1 cellular context compared by ENCODE assay signal in genomic region chr2:200525882-200526651, GRCh38.
TF ChIP-seq lines count a peak whose summit lies in the region.

SGO2 (plus strand) TSS chr2:200526207; CDS start chr2:200532976, 6,769 bp downstream.

TF ChIP-seq in HepG2, 621 proteins besides CTCF, POLR2A, EP300 and RAD21 (continued from another document and continues in another):
- TF ChIP-seq ZNF646 (CRISPR knock-in tag; IDR thresholded peaks at IDR 0.05) (no peak), ZBTB49 (CRISPR knock-in tag; IDR thresholded peaks at IDR 0.05; ENCODE audit: borderline replicate concordance) (no peak), ZFP41 (CRISPR knock-in tag; IDR thresholded peaks at IDR 0.05; ENCODE audit: borderline replicate concordance) (peak; percentile 35; the same call in 1 of the 2 replicates), KDM3A (CRISPR knock-in tag; IDR thresholded peaks at IDR 0.05; ENCODE audit: low read depth) (peak; percentile 86), BRD4 (CRISPR knock-in tag; IDR thresholded peaks at IDR 0.05) (peak; percentile 85), TGIF2 (CRISPR knock-in tag; IDR thresholded peaks at IDR 0.05) (peak; percentile 93), HDAC2 (CRISPR knock-in tag; IDR thresholded peaks at IDR 0.05) (peak; percentile 87), ZNF333 (CRISPR knock-in tag; IDR thresholded peaks at IDR 0.05; ENCODE audit: borderline replicate concordance) (no peak), ZNF746 (CRISPR knock-in tag; IDR thresholded peaks at IDR 0.05) (no peak; the same call in 1 of the 2 replicates), HMGXB3 (CRISPR knock-in tag; IDR thresholded peaks at IDR 0.05; ENCODE audit: borderline replicate concordance) (peak; percentile 87; the same call in 1 of the 2 replicates), GTF2F1 (IDR thresholded peaks at IDR 0.05; ENCODE audit: low read length) (no peak), JUND (CRISPR knock-in tag; IDR thresholded peaks at IDR 0.05) (no peak), ZNF556 (CRISPR knock-in tag; IDR thresholded peaks at IDR 0.05; ENCODE audit: borderline replicate concordance) (peak; percentile 92; the same call in 1 of the 2 replicates), MED8 (CRISPR knock-in tag; IDR thresholded peaks at IDR 0.05; ENCODE audit: insufficient replicate concordance) (no peak), RARA (CRISPR knock-in tag; IDR thresholded peaks at IDR 0.05) (no peak), DR1 (CRISPR knock-in tag; IDR thresholded peaks at IDR 0.05) (peak; percentile 77; the same call in 1 of the 2 replicates), DMAP1 (CRISPR knock-in tag; IDR thresholded peaks at IDR 0.05) (peak; percentile 96), AGO2 (optimal IDR thresholded peaks at IDR 0.05; ENCODE audit: low read depth, low read length) (no peak), ZNF569 (CRISPR knock-in tag; IDR thresholded peaks at IDR 0.05; ENCODE audit: borderline replicate concordance) (no peak), ZFP1 (CRISPR knock-in tag; IDR thresholded peaks at IDR 0.05) (peak; percentile 91), ZNF367 (CRISPR knock-in tag; IDR thresholded peaks at IDR 0.05; ENCODE audit: borderline replicate concordance) (no peak), BCL6 (CRISPR knock-in tag; IDR thresholded peaks at IDR 0.05) (no peak), NKX3-1 (CRISPR knock-in tag; IDR thresholded peaks at IDR 0.05) (no peak), NAIF1 (CRISPR knock-in tag; IDR thresholded peaks at IDR 0.05; ENCODE audit: borderline replicate concordance) (no peak), HNRNPL (IDR thresholded peaks at IDR 0.05; ENCODE audit: low read depth, low read length) (peak; percentile 78; the same call in 1 of the 2 replicates), ZNF703 (CRISPR knock-in tag; IDR thresholded peaks at IDR 0.05; ENCODE audit: borderline replicate concordance) (no peak), CREB1 (IDR thresholded peaks at IDR 0.05) (peak; percentile 58), CREB1 (CRISPR knock-in tag; IDR thresholded peaks at IDR 0.05) (peak; percentile 80), SALL2 (CRISPR knock-in tag; IDR thresholded peaks at IDR 0.05) (peak; percentile 78; the same call in 1 of the 2 replicates), NR2F6 (IDR thresholded peaks at IDR 0.05) (no peak), NR2F6 (CRISPR knock-in tag; IDR thresholded peaks at IDR 0.05) (peak; percentile 49)
- TF ChIP-seq, protein P1, sequence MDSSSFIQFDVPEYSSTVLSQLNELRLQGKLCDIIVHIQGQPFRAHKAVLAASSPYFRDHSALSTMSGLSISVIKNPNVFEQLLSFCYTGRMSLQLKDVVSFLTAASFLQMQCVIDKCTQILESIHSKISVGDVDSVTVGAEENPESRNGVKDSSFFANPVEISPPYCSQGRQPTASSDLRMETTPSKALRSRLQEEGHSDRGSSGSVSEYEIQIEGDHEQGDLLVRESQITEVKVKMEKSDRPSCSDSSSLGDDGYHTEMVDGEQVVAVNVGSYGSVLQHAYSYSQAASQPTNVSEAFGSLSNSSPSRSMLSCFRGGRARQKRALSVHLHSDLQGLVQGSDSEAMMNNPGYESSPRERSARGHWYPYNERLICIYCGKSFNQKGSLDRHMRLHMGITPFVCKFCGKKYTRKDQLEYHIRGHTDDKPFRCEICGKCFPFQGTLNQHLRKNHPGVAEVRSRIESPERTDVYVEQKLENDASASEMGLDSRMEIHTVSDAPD (CRISPR knock-in tag; IDR thresholded peaks at IDR 0.05) = 0 out of 2 replicates have a peak, but pooled peaks have one; percentile 74
- TF ChIP-seq, protein P2, sequence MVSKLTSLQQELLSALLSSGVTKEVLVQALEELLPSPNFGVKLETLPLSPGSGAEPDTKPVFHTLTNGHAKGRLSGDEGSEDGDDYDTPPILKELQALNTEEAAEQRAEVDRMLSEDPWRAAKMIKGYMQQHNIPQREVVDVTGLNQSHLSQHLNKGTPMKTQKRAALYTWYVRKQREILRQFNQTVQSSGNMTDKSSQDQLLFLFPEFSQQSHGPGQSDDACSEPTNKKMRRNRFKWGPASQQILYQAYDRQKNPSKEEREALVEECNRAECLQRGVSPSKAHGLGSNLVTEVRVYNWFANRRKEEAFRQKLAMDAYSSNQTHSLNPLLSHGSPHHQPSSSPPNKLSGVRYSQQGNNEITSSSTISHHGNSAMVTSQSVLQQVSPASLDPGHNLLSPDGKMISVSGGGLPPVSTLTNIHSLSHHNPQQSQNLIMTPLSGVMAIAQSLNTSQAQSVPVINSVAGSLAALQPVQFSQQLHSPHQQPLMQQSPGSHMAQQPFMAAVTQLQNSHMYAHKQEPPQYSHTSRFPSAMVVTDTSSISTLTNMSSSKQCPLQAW (CRISPR knock-in tag; IDR thresholded peaks at IDR 0.05) = peak; percentile 93
- TF ChIP-seq, protein P3, sequence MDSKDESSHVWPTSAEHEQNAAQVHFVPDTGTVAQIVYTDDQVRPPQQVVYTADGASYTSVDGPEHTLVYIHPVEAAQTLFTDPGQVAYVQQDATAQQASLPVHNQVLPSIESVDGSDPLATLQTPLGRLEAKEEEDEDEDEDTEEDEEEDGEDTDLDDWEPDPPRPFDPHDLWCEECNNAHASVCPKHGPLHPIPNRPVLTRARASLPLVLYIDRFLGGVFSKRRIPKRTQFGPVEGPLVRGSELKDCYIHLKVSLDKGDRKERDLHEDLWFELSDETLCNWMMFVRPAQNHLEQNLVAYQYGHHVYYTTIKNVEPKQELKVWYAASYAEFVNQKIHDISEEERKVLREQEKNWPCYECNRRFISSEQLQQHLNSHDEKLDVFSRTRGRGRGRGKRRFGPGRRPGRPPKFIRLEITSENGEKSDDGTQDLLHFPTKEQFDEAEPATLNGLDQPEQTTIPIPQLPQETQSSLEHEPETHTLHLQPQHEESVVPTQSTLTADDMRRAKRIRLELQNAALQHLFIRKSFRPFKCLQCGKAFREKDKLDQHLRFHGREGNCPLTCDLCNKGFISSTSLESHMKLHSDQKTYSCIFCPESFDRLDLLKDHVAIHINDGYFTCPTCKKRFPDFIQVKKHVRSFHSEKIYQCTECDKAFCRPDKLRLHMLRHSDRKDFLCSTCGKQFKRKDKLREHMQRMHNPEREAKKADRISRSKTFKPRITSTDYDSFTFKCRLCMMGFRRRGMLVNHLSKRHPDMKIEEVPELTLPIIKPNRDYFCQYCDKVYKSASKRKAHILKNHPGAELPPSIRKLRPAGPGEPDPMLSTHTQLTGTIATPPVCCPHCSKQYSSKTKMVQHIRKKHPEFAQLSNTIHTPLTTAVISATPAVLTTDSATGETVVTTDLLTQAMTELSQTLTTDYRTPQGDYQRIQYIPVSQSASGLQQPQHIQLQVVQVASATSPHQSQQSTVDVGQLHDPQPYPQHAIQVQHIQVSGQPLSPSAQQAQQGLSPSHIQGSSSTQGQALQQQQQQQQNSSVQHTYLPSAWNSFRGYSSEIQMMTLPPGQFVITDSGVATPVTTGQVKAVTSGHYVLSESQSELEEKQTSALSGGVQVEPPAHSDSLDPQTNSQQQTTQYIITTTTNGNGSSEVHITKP (CRISPR knock-in tag; IDR thresholded peaks at IDR 0.05; ENCODE audit: low read depth) = peak; percentile 83
- TF ChIP-seq, protein P4, sequence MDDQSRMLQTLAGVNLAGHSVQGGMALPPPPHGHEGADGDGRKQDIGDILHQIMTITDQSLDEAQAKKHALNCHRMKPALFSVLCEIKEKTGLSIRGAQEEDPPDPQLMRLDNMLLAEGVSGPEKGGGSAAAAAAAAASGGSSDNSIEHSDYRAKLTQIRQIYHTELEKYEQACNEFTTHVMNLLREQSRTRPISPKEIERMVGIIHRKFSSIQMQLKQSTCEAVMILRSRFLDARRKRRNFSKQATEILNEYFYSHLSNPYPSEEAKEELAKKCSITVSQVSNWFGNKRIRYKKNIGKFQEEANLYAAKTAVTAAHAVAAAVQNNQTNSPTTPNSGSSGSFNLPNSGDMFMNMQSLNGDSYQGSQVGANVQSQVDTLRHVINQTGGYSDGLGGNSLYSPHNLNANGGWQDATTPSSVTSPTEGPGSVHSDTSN (CRISPR knock-in tag; IDR thresholded peaks at IDR 0.05; ENCODE audit: borderline replicate concordance) = no peak
- TF ChIP-seq, protein P5, sequence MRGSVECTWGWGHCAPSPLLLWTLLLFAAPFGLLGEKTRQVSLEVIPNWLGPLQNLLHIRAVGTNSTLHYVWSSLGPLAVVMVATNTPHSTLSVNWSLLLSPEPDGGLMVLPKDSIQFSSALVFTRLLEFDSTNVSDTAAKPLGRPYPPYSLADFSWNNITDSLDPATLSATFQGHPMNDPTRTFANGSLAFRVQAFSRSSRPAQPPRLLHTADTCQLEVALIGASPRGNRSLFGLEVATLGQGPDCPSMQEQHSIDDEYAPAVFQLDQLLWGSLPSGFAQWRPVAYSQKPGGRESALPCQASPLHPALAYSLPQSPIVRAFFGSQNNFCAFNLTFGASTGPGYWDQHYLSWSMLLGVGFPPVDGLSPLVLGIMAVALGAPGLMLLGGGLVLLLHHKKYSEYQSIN (CRISPR knock-in tag; IDR thresholded peaks at IDR 0.05; ENCODE audit: borderline replicate concordance) = no peak
